ENCODE assay signal across 12 cellular contexts in genomic region chr2:126698376-126698775, GRCh38.
"Had no signal": no experiment of that assay in that cellular context is flagged by ENCODE, and none has a peak within 500 bp of the region (broad histone marks: within the 10 kb centered on the region; RNA-seq: fewer than 3 reads in every experiment).

No MANE protein-coding gene starts in this region.

- H3K36me3 ChIP-seq: colonic mucosa, ovary had no signal

- H3K27ac Mint-ChIP-seq: activated naive CD4-positive, alpha-beta T cell treated with anti-CD3 and anti-CD28 coated beads for 36 hours had no signal

- FAIRE-seq: endothelial cell of umbilical vein, TTC549 had no signal

- DNase-seq: activated CD4-positive, alpha-beta T cell treated with anti-CD3 and anti-CD28 coated beads, Interleukin-2, amount 50 U/mL, for 1 hour; activated CD8-positive, alpha-beta memory T cell treated with anti-CD3 and anti-CD28 coated beads for 24 hours; activated naive CD4-positive, alpha-beta T cell treated with anti-CD3 and anti-CD28 coated beads for 36 hours; colonic mucosa; effector CD4-positive, alpha-beta T cell; esophagus squamous epithelium; hypothalamus; kidney glomerular epithelial cell; ovary; stimulated activated CD4-positive, alpha-beta T cell treated with anti-CD3 and anti-CD28 coated beads, Interleukin-1b, Interleukin-23, amount 100 ng/mL, for 48 hours had no signal

- H3K27ac ChIP-seq: colonic mucosa had no signal

- H3K4me3 ChIP-seq: colonic mucosa, esophagus squamous epithelium, ovary had no signal

- H3K9me3 Mint-ChIP-seq: activated naive CD4-positive, alpha-beta T cell treated with anti-CD3 and anti-CD28 coated beads for 36 hours had no signal

- H3K9me3 ChIP-seq: colonic mucosa, esophagus squamous epithelium, ovary had no signal

- H3K4me1 ChIP-seq: colonic mucosa, esophagus squamous epithelium had no signal

- H3K27me3 ChIP-seq: colonic mucosa, esophagus squamous epithelium, ovary had no signal

- H3K4me3 Mint-ChIP-seq: activated naive CD4-positive, alpha-beta T cell treated with anti-CD3 and anti-CD28 coated beads for 36 hours had no signal
